ENCODE assay signal across 8 cellular contexts in the genomic region with DNA sequence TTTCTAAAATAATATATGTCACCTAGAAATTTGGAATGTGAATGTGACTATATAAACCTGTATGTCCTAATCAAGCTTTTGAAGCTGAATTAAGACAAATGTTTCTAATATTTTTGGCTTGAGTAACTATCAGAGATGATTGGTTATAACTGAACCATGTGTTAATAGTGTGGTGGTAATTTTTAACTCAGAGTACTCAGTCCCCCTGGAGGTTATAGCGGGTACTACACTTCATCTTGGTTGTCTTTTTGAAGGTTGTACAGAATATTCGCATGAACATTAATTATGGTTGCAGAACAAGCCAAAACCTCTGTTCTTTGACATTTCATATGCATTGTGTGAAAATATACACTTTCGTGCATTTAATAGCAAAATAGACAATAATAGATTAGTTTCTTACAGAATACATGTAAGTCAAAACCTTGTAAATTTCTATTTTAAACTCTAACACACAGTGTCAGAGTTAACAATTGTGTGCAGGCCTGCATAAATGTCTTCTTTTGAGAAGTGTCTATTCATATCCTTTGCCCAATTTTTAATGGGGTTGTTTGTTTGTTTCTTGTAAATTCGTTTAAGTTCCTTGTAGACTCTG.
DNase-seq lines count a peak whose midpoint lies in the region; ATAC-seq and TF ChIP-seq lines count a peak whose summit lies in the region.

No MANE protein-coding gene starts in this region.

- H3K9me3 Mint-ChIP-seq in immature natural killer cell: no peaks in the 10 kb centered on the region

- no peaks in the 10 kb centered on the region for H3K27me3 ChIP-seq in BE2C

- no peaks in the 10 kb centered on the region for H3K9me3 ChIP-seq in BE2C

- H3K4me1 Mint-ChIP-seq in immature natural killer cell: no peaks in the 10 kb centered on the region

- H3K36me3 Mint-ChIP-seq in immature natural killer cell: no peaks in the 10 kb centered on the region

- in situ Hi-C loops in astrocyte of the cerebellum (cut with HindIII; ENCODE audit: low sequenced_read_pairs): loop anchor here (25.0 kb wide), 1 partner anchor 143 kb away; no protein-coding TSS in a partner anchor

- no peaks in the 10 kb centered on the region for H3K36me3 ChIP-seq in BE2C

- H3K4me3 Mint-ChIP-seq in immature natural killer cell: no peak overlapping the region

- TF ChIP-seq CTCF in BE2C (IDR thresholded peaks at IDR 0.05; ENCODE audit: low read depth, low read length): peak; percentile 60
- peak; percentile 45; the same call in 1 of the 2 replicates for TF ChIP-seq CTCF in GM12874 (IDR thresholded peaks at IDR 0.05; ENCODE audit: insufficient read depth, low read depth, low read length)
- peak; percentile 53 for TF ChIP-seq CTCF in astrocyte of the cerebellum (IDR thresholded peaks at IDR 0.05; ENCODE audit: low read depth, low read length, missing control alignments)

- H3K4me3 ChIP-seq in BE2C (ENCODE audit: low read depth, low read length) (no peak overlapping the region), astrocyte of the cerebellum (ENCODE audit: low read depth, low read length) (no peak overlapping the region)

- ATAC-seq in HG02870 (IDR thresholded peaks at IDR 0.05; ENCODE audit: unreplicated experiment): peak; percentile 92
- no peak for ATAC-seq in left lobe of liver

- H3K27ac Mint-ChIP-seq in immature natural killer cell: no peak overlapping the region

- DNase-seq in BE2C (peak; percentile 26), NCI-H345 treated with DMSO at 0.1 percent for 48 hours (lab: John Stamatoyannopoulos, UW; ENCODE audit: unreplicated experiment) (peak; percentile 8), astrocyte of the cerebellum (ENCODE audit: low read depth) (peak; percentile 27), immature natural killer cell (peak; percentile 12 to 28 (median 21)), stromal cell of bone marrow (ENCODE audit: low read depth) (peak; percentile 38), left lobe of liver (ENCODE audit: low spot score) (no peak)

- H3K4me1 ChIP-seq in BE2C: no peaks in the 10 kb centered on the region

- peaks cover 0 to 3% (median 2%) of the 10 kb centered on the region in 3 donors for H3K27me3 Mint-ChIP-seq in immature natural killer cell (ENCODE audit: low read depth in 3 of 3)
